In the genomic region with DNA sequence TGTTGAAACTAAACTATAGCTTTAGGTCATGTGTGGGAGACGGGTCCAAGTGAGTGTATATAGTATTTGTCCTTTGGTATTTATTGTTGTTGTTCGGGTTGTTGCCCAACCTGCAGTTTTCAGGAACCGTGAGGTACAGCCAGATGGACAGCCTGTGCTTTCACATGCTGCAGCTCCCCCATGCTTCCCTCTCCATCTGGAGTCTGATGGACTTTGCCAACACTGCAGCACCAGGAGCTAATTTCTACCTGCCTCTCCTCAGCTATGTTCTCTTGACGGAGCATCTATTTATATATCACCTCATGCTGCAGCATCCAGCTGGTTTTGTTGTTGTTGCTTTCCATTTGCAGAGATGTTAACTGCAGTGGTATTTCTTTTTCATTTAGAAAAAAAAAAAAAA, we compare ENCODE assay signal across 18 cellular contexts.
DNase-seq lines count a peak whose midpoint lies in the region; ATAC-seq and TF ChIP-seq lines count a peak whose summit lies in the region.
"Had no signal": no experiment of that assay in that cellular context is flagged by ENCODE, and none has a peak within 500 bp of the region (broad histone marks: within the 10 kb centered on the region; RNA-seq: fewer than 3 reads in every experiment).

No MANE protein-coding gene starts in this region.

- no peaks in the 10 kb centered on the region for H3K9me2 ChIP-seq in neural cell (ENCODE audit: insufficient read depth, low read length)

- no peaks in the 10 kb centered on the region for H3K27me3 ChIP-seq in neural cell (ENCODE audit: insufficient read depth, low read depth, low read length)
- H3K27me3 ChIP-seq: BLaER1 treated with 17β-estradiol and CSF1 and Interleukin-3, amounts not matched to agents 10 nM and 100 nM; MG63 had no signal

- ATAC-seq in stimulated activated naive CD8-positive, alpha-beta T cell treated with anti-CD3 and anti-CD28 coated beads, Interleukin-15, Interleukin-2, amounts not matched to agents 100 U/mL and 50 U/mL, for 24 hours: no peak

- no peaks in the 10 kb centered on the region for H3K9me3 ChIP-seq in neural cell (ENCODE audit: low read length)

- H3K27ac ChIP-seq in neural cell (ENCODE audit: low read length): no peak overlapping the region
- H3K27ac ChIP-seq: BLaER1 treated with 17β-estradiol and CSF1 and Interleukin-3, amounts not matched to agents 10 nM and 100 nM; SK-N-MC had no signal

- no peaks in the 10 kb centered on the region for H3K79me2 ChIP-seq in neural cell (replicated peaks; ENCODE audit: insufficient read depth, low read length)

- in situ Hi-C loops in G401 (cut with HindIII; ENCODE audit: low sequenced_read_pairs): no loop called here

- no peak overlapping the region for H3K4me2 ChIP-seq in neural cell (ENCODE audit: low read length)
- H3K4me2 ChIP-seq: BLaER1 treated with 17β-estradiol and CSF1 and Interleukin-3, amounts not matched to agents 10 nM and 100 nM had no signal

- H3K4me3 ChIP-seq in neural cell (ENCODE audit: low read length): no peak overlapping the region
- H3K4me3 ChIP-seq: BLaER1 treated with 17β-estradiol and CSF1 and Interleukin-3, amounts not matched to agents 10 nM and 100 nM; MG63; SK-N-MC had no signal

- H3K9ac ChIP-seq in neural cell (ENCODE audit: low read length): no peak overlapping the region
- H3K9ac ChIP-seq: BLaER1 treated with 17β-estradiol and CSF1 and Interleukin-3, amounts not matched to agents 10 nM and 100 nM had no signal

- H3F3A ChIP-seq in neural cell (ENCODE audit: insufficient read depth, low read length, poor library complexity, severe bottlenecking): no peaks in the 10 kb centered on the region

- DNase-seq in Ammon's horn (ENCODE audit: low spot score) (peak; percentile 12), G401 (ENCODE audit: low spot score) (peak; percentile 99), NCI-H446 (lab: John Stamatoyannopoulos, UW) (peak; percentile 43 to 63), NCI-H748 (lab: John Stamatoyannopoulos, UW; ENCODE audit: unreplicated experiment) (no peak)
- DNase-seq in activated CD4-positive, alpha-beta T cell treated with anti-CD3 and anti-CD28 coated beads for 48 hours: no peak
- DNase-seq in stimulated activated naive CD8-positive, alpha-beta T cell treated with anti-CD3 and anti-CD28 coated beads, Interleukin-15, Interleukin-2, amounts not matched to agents 100 U/mL and 50 U/mL, for 24 hours: no peak
- DNase-seq: CD4-positive, alpha-beta T cell; DMS79 treated with DMSO at 0.1 percent for 48 hours; HCEC 1CT; KBM-7; MG63; NCI-H187 treated with DMSO at 0.1 percent for 48 hours; NCI-H510A; NCI-H69; SIG-M5 had no signal

- no peak for TF ChIP-seq CTCF in neural cell (IDR thresholded peaks at IDR 0.05; ENCODE audit: poor library complexity, severe bottlenecking)

- TF ChIP-seq EP300 in neural cell (conservative IDR thresholded peaks at IDR 0.05; ENCODE audit: poor library complexity, severe bottlenecking): no peak

- no peak overlapping the region for H2AFZ ChIP-seq in neural cell (ENCODE audit: low read depth, low read length)

- no peaks in the 10 kb centered on the region for H4K20me1 ChIP-seq in neural cell (ENCODE audit: insufficient read depth)
- H4K20me1 ChIP-seq: BLaER1 treated with 17β-estradiol and CSF1 and Interleukin-3, amounts not matched to agents 10 nM and 100 nM had no signal

- TF ChIP-seq RAD21 in neural cell (conservative IDR thresholded peaks at IDR 0.05): no peak

- no peaks in the 10 kb centered on the region for H3K36me3 ChIP-seq in neural cell (ENCODE audit: insufficient read depth, low read length)
- H3K36me3 ChIP-seq: BLaER1 treated with 17β-estradiol and CSF1 and Interleukin-3, amounts not matched to agents 10 nM and 100 nM; MG63 had no signal

TF ChIP-seq in neural cell, 6 proteins besides CTCF, POLR2A, EP300 and RAD21:
- TF ChIP-seq POLR2AphosphoS5 (IDR thresholded peaks at IDR 0.05): peak; percentile 37
- TF ChIP-seq EZH2 (IDR thresholded peaks at IDR 0.05; ENCODE audit: borderline replicate concordance, insufficient read depth, low read length, poor library complexity, severe bottlenecking): no peak
- TF ChIP-seq MXI1 (conservative IDR thresholded peaks at IDR 0.05; ENCODE audit: poor library complexity, severe bottlenecking): no peak
TF ChIP-seq in neural cell: peak in this region for 1.

Comparison
In these comparisons a context has a peak if more than half of its experiments do, and no peak if none do; other contexts are left out.
1. DNase-seq: peak in Ammon's horn (single experiment), G401 (single experiment) and NCI-H446 (2 of 2); none in activated CD4-positive, alpha-beta T cell treated with anti-CD3 and anti-CD28 coated beads for 48 hours (single experiment), stimulated activated naive CD8-positive, alpha-beta T cell treated with anti-CD3 and anti-CD28 coated beads, Interleukin-15, Interleukin-2, amounts not matched to agents 100 U/mL and 50 U/mL, for 24 hours (single experiment) and NCI-H748 (single experiment).